Comparison of ENCODE assay signal across 10 cellular contexts in genomic region chr5:54159153-54159836, GRCh38.
DNase-seq lines count a peak whose midpoint lies in the region; ATAC-seq, FAIRE-seq and TF ChIP-seq lines count a peak whose summit lies in the region.
"Had no signal": no experiment of that assay in that cellular context is flagged by ENCODE, and none has a peak within 500 bp of the region (broad histone marks: within the 10 kb centered on the region; RNA-seq: fewer than 3 reads in every experiment).

No MANE protein-coding gene starts in this region.

- H3K36me3 ChIP-seq in OCI-LY3 (replicated peaks; ENCODE audit: low read depth, low read length): no peaks in the 10 kb centered on the region
- H3K36me3 ChIP-seq in left lung: no peaks in the 10 kb centered on the region

- no peak for FAIRE-seq in GM19239 (lab: Jason Lieb, UNC)

- H3K4me3 Mint-ChIP-seq in stimulated activated effector memory CD8-positive, alpha-beta T cell treated with anti-CD3 and anti-CD28 coated beads, Interleukin-12 subunit alpha, Interleukin-12 subunit beta, amount 100 ng/mL, for 72 hours: no peak overlapping the region
- H3K4me3 Mint-ChIP-seq: activated naive CD8-positive, alpha-beta T cell treated with anti-CD3 and anti-CD28 coated beads for 36 hours had no signal

- H3K9ac ChIP-seq in OCI-LY3 (ENCODE audit: low read length): no peak overlapping the region

- peaks cover 13% of the 10 kb centered on the region for H3K4me1 ChIP-seq in OCI-LY3 (ENCODE audit: low read length)
- no peaks in the 10 kb centered on the region for H3K4me1 ChIP-seq in left lung

- intact Hi-C loops in left lung (cut with DNase I) (no loop called here), Right ventricle myocardium superior (cut with DNase I) (no loop called here)

- DNase-seq in EL: peak; percentile 66
- DNase-seq in HCEC 1CT: peak; percentile 62
- DNase-seq in left lung: no peak
- DNase-seq in activated naive CD4-positive, alpha-beta T cell (lab: John Stamatoyannopoulos, UW): no peak
- no peak for DNase-seq in stimulated activated effector memory CD8-positive, alpha-beta T cell treated with anti-CD3 and anti-CD28 coated beads, Interleukin-12 subunit alpha, Interleukin-12 subunit beta, amount 100 ng/mL, for 72 hours (ENCODE audit: low spot score in 2 of 2)
- no peak for DNase-seq in GM19239 (ENCODE audit: insufficient read length, low spot score)
- no peak for DNase-seq in Right ventricle myocardium superior
- DNase-seq: activated naive CD8-positive, alpha-beta T cell treated with anti-CD3 and anti-CD28 coated beads for 36 hours had no signal

- H3K9me3 Mint-ChIP-seq in stimulated activated effector memory CD8-positive, alpha-beta T cell treated with anti-CD3 and anti-CD28 coated beads, Interleukin-12 subunit alpha, Interleukin-12 subunit beta, amount 100 ng/mL, for 72 hours: no peaks in the 10 kb centered on the region
- H3K9me3 Mint-ChIP-seq: activated naive CD8-positive, alpha-beta T cell treated with anti-CD3 and anti-CD28 coated beads for 36 hours had no signal

- H3K36me3 Mint-ChIP-seq in stimulated activated effector memory CD8-positive, alpha-beta T cell treated with anti-CD3 and anti-CD28 coated beads, Interleukin-12 subunit alpha, Interleukin-12 subunit beta, amount 100 ng/mL, for 72 hours: no peaks in the 10 kb centered on the region

- TF ChIP-seq CTCF in OCI-LY3 (IDR thresholded peaks at IDR 0.05; ENCODE audit: low read depth, low read length) (peak; percentile 44), left lung (IDR thresholded peaks at IDR 0.05) (no peak)

- H3K9me3 ChIP-seq in OCI-LY3 (ENCODE audit: insufficient read depth, low read length): no peaks in the 10 kb centered on the region
- no peaks in the 10 kb centered on the region for H3K9me3 ChIP-seq in left lung

- no peaks in the 10 kb centered on the region for H3K79me2 ChIP-seq in OCI-LY3 (ENCODE audit: low read length)

- H3K4me1 Mint-ChIP-seq in stimulated activated effector memory CD8-positive, alpha-beta T cell treated with anti-CD3 and anti-CD28 coated beads, Interleukin-12 subunit alpha, Interleukin-12 subunit beta, amount 100 ng/mL, for 72 hours: no peaks in the 10 kb centered on the region

- H3K4me3 ChIP-seq in OCI-LY3 (ENCODE audit: low read length) (0 out of 2 replicates have a peak overlapping the region, but pooled peaks have one; percentile 24), left lung (no peak overlapping the region)
- H3K4me3 ChIP-seq: SK-N-MC had no signal

- no peak overlapping the region for H3K27ac Mint-ChIP-seq in stimulated activated effector memory CD8-positive, alpha-beta T cell treated with anti-CD3 and anti-CD28 coated beads, Interleukin-12 subunit alpha, Interleukin-12 subunit beta, amount 100 ng/mL, for 72 hours
- H3K27ac Mint-ChIP-seq: activated naive CD8-positive, alpha-beta T cell treated with anti-CD3 and anti-CD28 coated beads for 36 hours had no signal

- H3K27me3 ChIP-seq in OCI-LY3 (ENCODE audit: low read depth, low read length): no peaks in the 10 kb centered on the region
- H3K27me3 ChIP-seq in left lung: no peaks in the 10 kb centered on the region

- H3K27ac ChIP-seq in OCI-LY3 (ENCODE audit: low read length) (no peak overlapping the region), left lung (no peak overlapping the region)
- H3K27ac ChIP-seq: SK-N-MC had no signal

- peak overlapping the region; percentile 61 for H3K4me2 ChIP-seq in OCI-LY3 (ENCODE audit: low read length)

- ATAC-seq in left lung (peak; percentile 39), Right ventricle myocardium superior (ENCODE audit: poor library complexity) (no peak)
- ATAC-seq in stimulated activated effector memory CD8-positive, alpha-beta T cell treated with anti-CD3 and anti-CD28 coated beads, Interleukin-12 subunit alpha, Interleukin-12 subunit beta, amount 100 ng/mL, for 72 hours: no peak

- 0 out of 2 replicates have a peak overlapping the region, but pooled peaks have one; percentile 7 for H2AFZ ChIP-seq in OCI-LY3 (ENCODE audit: low read depth, low read length)

- no peaks in the 10 kb centered on the region for H4K20me1 ChIP-seq in OCI-LY3 (ENCODE audit: insufficient read depth, low read length)

Comparison
In these comparisons a context has a peak if more than half of its experiments do, and no peak if none do; other contexts are left out.
1. DNase-seq: peak in EL (single experiment) and HCEC 1CT (single experiment); none in left lung (0 of 2), activated naive CD4-positive, alpha-beta T cell (0 of 4), stimulated activated effector memory CD8-positive, alpha-beta T cell treated with anti-CD3 and anti-CD28 coated beads, Interleukin-12 subunit alpha, Interleukin-12 subunit beta, amount 100 ng/mL, for 72 hours (0 of 2), GM19239 (single experiment) and Right ventricle myocardium superior (single experiment).